Comparison of ENCODE assay signal across 1 cellular context in genomic region chr7:109059089-109059488, GRCh38.
TF ChIP-seq lines count a peak whose summit lies in the region.

No MANE protein-coding gene starts in this region.

TF ChIP-seq in WTC11, 78 proteins besides CTCF, POLR2A, EP300 and RAD21 (continued from another document):
- TF ChIP-seq ATF6 (CRISPR knock-in tag; IDR thresholded peaks at IDR 0.05): no peak
- TF ChIP-seq ZNF532 (CRISPR knock-in tag; IDR thresholded peaks at IDR 0.05; ENCODE audit: borderline replicate concordance): no peak
- TF ChIP-seq NFATC4 (CRISPR knock-in tag; IDR thresholded peaks at IDR 0.05): no peak
- no peak for TF ChIP-seq GRHL2 (CRISPR knock-in tag; IDR thresholded peaks at IDR 0.05; ENCODE audit: insufficient replicate concordance, severe bottlenecking)
- TF ChIP-seq SMAD3 (CRISPR knock-in tag; IDR thresholded peaks at IDR 0.05; ENCODE audit: borderline replicate concordance): no peak
